In the genomic region with DNA sequence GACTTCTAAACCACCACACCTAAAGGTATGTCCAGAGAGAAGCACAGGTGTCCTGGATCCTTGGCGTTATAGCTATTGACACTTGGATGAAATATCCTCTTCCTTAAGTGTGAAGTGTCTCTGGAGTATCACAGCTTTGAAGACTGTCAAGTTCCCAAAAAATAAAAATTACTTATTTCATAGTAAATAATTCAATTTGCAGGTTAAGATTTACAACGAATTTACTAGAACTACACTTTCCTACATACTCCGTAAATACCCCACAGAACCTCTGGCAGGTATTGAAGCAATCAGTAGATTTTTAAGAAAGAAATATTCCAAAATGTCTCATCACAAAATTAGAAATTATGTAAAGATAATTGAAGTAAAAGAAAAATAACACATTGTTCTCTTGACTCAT, we compare ENCODE assay signal across 29 cellular contexts.
"Had no signal": no experiment of that assay in that cellular context is flagged by ENCODE, and none has a peak within 500 bp of the region (broad histone marks: within the 10 kb centered on the region; RNA-seq: fewer than 3 reads in every experiment).

No MANE protein-coding gene starts in this region.

- ATAC-seq: stimulated activated effector memory CD8-positive, alpha-beta T cell treated with anti-CD3 and anti-CD28 coated beads, Interleukin-12 subunit alpha, Interleukin-12 subunit beta, amount 100 ng/mL, for 72 hours; stimulated activated memory B cell treated with anti-CD40 and anti-IgM and Interleukin-4, amounts not matched to agents 10 μg/mL and 1 μg/mL and 100 μg/mL, for 72 hours; stimulated activated naive B cell treated with anti-CD40 and anti-IgM and Interleukin-4, amounts not matched to agents 10 μg/mL and 1 μg/mL and 100 μg/mL, for 72 hours; stimulated activated naive CD8-positive, alpha-beta T cell treated with anti-CD3 and anti-CD28 coated beads, Interleukin-15, amount 100 ng/mL, for 72 hours; stimulated activated naive CD8-positive, alpha-beta T cell treated with anti-CD3 and anti-CD28 coated beads, Interleukin-15, Interleukin-2, amounts not matched to agents 100 U/mL and 50 U/mL, for 24 hours; upper lobe of right lung had no signal

- H3K4me3 ChIP-seq: stomach, suprapubic skin, testis, thoracic aorta, thyroid gland, tibial artery, tibial nerve, transverse colon, upper lobe of left lung, upper lobe of right lung, uterus, vagina had no signal

- H3K4me1 Mint-ChIP-seq: stimulated activated effector memory CD8-positive, alpha-beta T cell treated with anti-CD3 and anti-CD28 coated beads, Interleukin-12 subunit alpha, Interleukin-12 subunit beta, amount 100 ng/mL, for 72 hours; stimulated activated memory B cell treated with anti-CD40 and anti-IgM and Interleukin-4, amounts not matched to agents 10 μg/mL and 1 μg/mL and 100 μg/mL, for 72 hours; stimulated activated naive B cell treated with anti-CD40 and anti-IgM and Interleukin-4, amounts not matched to agents 10 μg/mL and 1 μg/mL and 100 μg/mL, for 72 hours; stimulated activated naive CD8-positive, alpha-beta T cell treated with anti-CD3 and anti-CD28 coated beads, Interleukin-15, amount 100 ng/mL, for 72 hours had no signal

- DNase-seq: stimulated activated CD4-positive, alpha-beta T cell treated with anti-CD3 and anti-CD28 coated beads, Interleukin-2, amount 100 ng/mL, for 48 hours; stimulated activated CD4-positive, alpha-beta T cell treated with anti-CD3 and anti-CD28 coated beads, Interleukin-4, amount 100 ng/mL, for 1 hour; stimulated activated CD4-positive, alpha-beta T cell treated with anti-CD3 and anti-CD28 coated beads, Interleukin-4, amount 100 ng/mL, for 24 hours; stimulated activated CD4-positive, alpha-beta T cell treated with anti-CD3 and anti-CD28 coated beads, Interleukin-4, amount 100 ng/mL, for 4 hours; stimulated activated CD8-positive, alpha-beta memory T cell treated with anti-CD3 and anti-CD28 coated beads, Interleukin-4, amount 100 ng/mL, for 48 hours; stimulated activated naive B cell treated with anti-CD40 and anti-IgM and Interleukin-4, amounts not matched to agents 10 μg/mL and 1 μg/mL and 100 μg/mL, for 72 hours; stimulated activated naive CD4-positive, alpha-beta T cell; stimulated activated naive CD4-positive, alpha-beta T cell treated with Interleukin-2 at 50 U/mL for 16 hours; stimulated activated naive CD8-positive, alpha-beta T cell treated with anti-CD3 and anti-CD28 coated beads, Interleukin-15, amount 100 ng/mL, for 72 hours; stimulated activated naive CD8-positive, alpha-beta T cell treated with anti-CD3 and anti-CD28 coated beads, Interleukin-15, Interleukin-2, amounts not matched to agents 100 U/mL and 50 U/mL, for 24 hours; stomach; substantia nigra; testis; thyroid gland; tibial artery; transverse colon; trophoblast cell; upper lobe of left lung; upper lobe of right lung; uterus had no signal

- H3K36me3 ChIP-seq: stomach, suprapubic skin, thoracic aorta, thyroid gland, tibial artery, tibial nerve, transverse colon, upper lobe of left lung, upper lobe of right lung, uterus, vagina had no signal

- H3K27ac Mint-ChIP-seq: stimulated activated effector memory CD8-positive, alpha-beta T cell treated with anti-CD3 and anti-CD28 coated beads, Interleukin-12 subunit alpha, Interleukin-12 subunit beta, amount 100 ng/mL, for 72 hours; stimulated activated memory B cell treated with anti-CD40 and anti-IgM and Interleukin-4, amounts not matched to agents 10 μg/mL and 1 μg/mL and 100 μg/mL, for 72 hours; stimulated activated naive B cell treated with anti-CD40 and anti-IgM and Interleukin-4, amounts not matched to agents 10 μg/mL and 1 μg/mL and 100 μg/mL, for 72 hours; stimulated activated naive CD8-positive, alpha-beta T cell treated with anti-CD3 and anti-CD28 coated beads, Interleukin-15, amount 100 ng/mL, for 72 hours; stimulated activated naive CD8-positive, alpha-beta T cell treated with anti-CD3 and anti-CD28 coated beads, Interleukin-15, Interleukin-2, amounts not matched to agents 100 ng/mL and 50 ng/mL, for 24 hours; type B pancreatic cell had no signal

- FAIRE-seq: urothelium cell line had no signal

- H3K9me3 ChIP-seq: stomach, suprapubic skin, testis, thoracic aorta, thyroid gland, tibial artery, tibial nerve, transverse colon, upper lobe of left lung, upper lobe of right lung, uterus, vagina had no signal

- H3K4me3 Mint-ChIP-seq: stimulated activated effector memory CD8-positive, alpha-beta T cell treated with anti-CD3 and anti-CD28 coated beads, Interleukin-12 subunit alpha, Interleukin-12 subunit beta, amount 100 ng/mL, for 72 hours; stimulated activated memory B cell treated with anti-CD40 and anti-IgM and Interleukin-4, amounts not matched to agents 10 μg/mL and 1 μg/mL and 100 μg/mL, for 72 hours; stimulated activated naive B cell treated with anti-CD40 and anti-IgM and Interleukin-4, amounts not matched to agents 10 μg/mL and 1 μg/mL and 100 μg/mL, for 72 hours; stimulated activated naive CD8-positive, alpha-beta T cell treated with anti-CD3 and anti-CD28 coated beads, Interleukin-15, amount 100 ng/mL, for 72 hours; stimulated activated naive CD8-positive, alpha-beta T cell treated with anti-CD3 and anti-CD28 coated beads, Interleukin-15, Interleukin-2, amounts not matched to agents 100 ng/mL and 50 ng/mL, for 24 hours; type B pancreatic cell had no signal

- H3K9me3 Mint-ChIP-seq: stimulated activated memory B cell treated with anti-CD40 and anti-IgM and Interleukin-4, amounts not matched to agents 10 μg/mL and 1 μg/mL and 100 μg/mL, for 72 hours; stimulated activated naive B cell treated with anti-CD40 and anti-IgM and Interleukin-4, amounts not matched to agents 10 μg/mL and 1 μg/mL and 100 μg/mL, for 72 hours; stimulated activated naive CD8-positive, alpha-beta T cell treated with anti-CD3 and anti-CD28 coated beads, Interleukin-15, amount 100 ng/mL, for 72 hours; stimulated activated naive CD8-positive, alpha-beta T cell treated with anti-CD3 and anti-CD28 coated beads, Interleukin-15, Interleukin-2, amounts not matched to agents 100 ng/mL and 50 ng/mL, for 24 hours had no signal

- H3K36me3 Mint-ChIP-seq: stimulated activated effector memory CD8-positive, alpha-beta T cell treated with anti-CD3 and anti-CD28 coated beads, Interleukin-12 subunit alpha, Interleukin-12 subunit beta, amount 100 ng/mL, for 72 hours; stimulated activated memory B cell treated with anti-CD40 and anti-IgM and Interleukin-4, amounts not matched to agents 10 μg/mL and 1 μg/mL and 100 μg/mL, for 72 hours; stimulated activated naive B cell treated with anti-CD40 and anti-IgM and Interleukin-4, amounts not matched to agents 10 μg/mL and 1 μg/mL and 100 μg/mL, for 72 hours; type B pancreatic cell had no signal

- H3K27me3 ChIP-seq: stomach, suprapubic skin, testis, thyroid gland, tibial nerve, transverse colon, upper lobe of left lung, upper lobe of right lung, uterus, vagina had no signal

- H3K27ac ChIP-seq: stomach, suprapubic skin, testis, thoracic aorta, thyroid gland, tibial artery, tibial nerve, transverse colon, upper lobe of left lung, upper lobe of right lung, uterus, vagina had no signal

- H3K4me1 ChIP-seq: stomach, suprapubic skin, testis, thyroid gland, tibial artery, tibial nerve, transverse colon, upper lobe of left lung, upper lobe of right lung, uterus, vagina had no signal
